Comparison of ENCODE assay signal across 1 cellular context in the genomic region with DNA sequence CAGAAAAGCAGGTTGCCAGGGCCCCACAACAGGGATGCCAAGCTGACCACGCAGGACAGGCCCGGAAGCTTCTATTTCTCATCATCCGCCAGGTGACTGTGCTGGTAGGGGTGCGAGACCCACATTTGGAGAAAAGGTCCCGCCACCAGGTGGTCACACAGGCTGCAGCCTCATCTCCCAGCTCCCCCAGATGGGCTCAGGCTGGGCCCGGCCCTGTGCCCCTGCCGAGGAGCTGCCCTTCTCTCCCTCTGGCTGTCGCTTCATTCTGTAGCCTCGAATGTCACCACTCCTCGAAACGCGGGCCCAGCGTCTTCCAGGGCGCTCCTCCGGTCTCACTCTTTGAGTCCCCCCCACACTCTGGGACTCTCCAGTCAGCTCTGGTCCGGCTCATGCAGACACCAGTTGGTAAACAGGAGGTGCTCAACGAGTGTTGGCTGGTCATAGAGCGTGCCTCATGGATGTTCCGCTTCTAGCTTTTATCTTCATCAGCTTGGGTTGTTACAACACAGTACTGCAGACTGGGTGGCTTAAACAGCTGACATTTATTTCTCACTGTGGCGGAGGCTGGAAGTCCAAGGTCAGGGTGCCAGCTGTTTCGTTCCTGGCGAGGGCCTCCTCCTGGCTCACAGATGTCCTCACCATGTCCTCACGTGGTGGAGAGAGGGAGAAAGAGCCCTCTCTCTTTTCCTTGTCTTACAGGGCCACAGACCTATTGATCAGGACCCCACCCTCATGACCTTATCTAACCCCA.
TF ChIP-seq lines count a peak whose summit lies in the region.

No MANE protein-coding gene starts in this region.

TF ChIP-seq in HepG2, 621 proteins besides CTCF, POLR2A, EP300 and RAD21 (continued from another document):
- TF ChIP-seq ZNF609 (CRISPR knock-in tag; IDR thresholded peaks at IDR 0.05; ENCODE audit: borderline replicate concordance) (no peak), TEF (CRISPR knock-in tag; IDR thresholded peaks at IDR 0.05) (no peak), ZNF451 (CRISPR knock-in tag; IDR thresholded peaks at IDR 0.05) (no peak), NCOA2 (CRISPR knock-in tag; IDR thresholded peaks at IDR 0.05) (no peak), ZNF567 (CRISPR knock-in tag; IDR thresholded peaks at IDR 0.05; ENCODE audit: borderline replicate concordance) (no peak), ZC3H13 (CRISPR knock-in tag; IDR thresholded peaks at IDR 0.05) (no peak), KLF9 (CRISPR knock-in tag; IDR thresholded peaks at IDR 0.05; ENCODE audit: low read depth) (no peak), ZNF207 (IDR thresholded peaks at IDR 0.05; ENCODE audit: borderline replicate concordance) (no peak), MAFK (conservative IDR thresholded peaks at IDR 0.05 in 1 of 2, IDR thresholded peaks at IDR 0.05 in 1 of 2; ENCODE audit: low read length in 2 of 2) (no peak), MLLT10 (CRISPR knock-in tag; IDR thresholded peaks at IDR 0.05) (no peak), SRF (IDR thresholded peaks at IDR 0.05; ENCODE audit: low read depth, low read length) (no peak), ZUFSP (CRISPR knock-in tag; IDR thresholded peaks at IDR 0.05; ENCODE audit: borderline replicate concordance) (no peak), CCDC6 (CRISPR knock-in tag; IDR thresholded peaks at IDR 0.05) (no peak), REPIN1 (CRISPR knock-in tag; IDR thresholded peaks at IDR 0.05; ENCODE audit: borderline replicate concordance, low read depth) (no peak)
- TF ChIP-seq, protein P1, sequence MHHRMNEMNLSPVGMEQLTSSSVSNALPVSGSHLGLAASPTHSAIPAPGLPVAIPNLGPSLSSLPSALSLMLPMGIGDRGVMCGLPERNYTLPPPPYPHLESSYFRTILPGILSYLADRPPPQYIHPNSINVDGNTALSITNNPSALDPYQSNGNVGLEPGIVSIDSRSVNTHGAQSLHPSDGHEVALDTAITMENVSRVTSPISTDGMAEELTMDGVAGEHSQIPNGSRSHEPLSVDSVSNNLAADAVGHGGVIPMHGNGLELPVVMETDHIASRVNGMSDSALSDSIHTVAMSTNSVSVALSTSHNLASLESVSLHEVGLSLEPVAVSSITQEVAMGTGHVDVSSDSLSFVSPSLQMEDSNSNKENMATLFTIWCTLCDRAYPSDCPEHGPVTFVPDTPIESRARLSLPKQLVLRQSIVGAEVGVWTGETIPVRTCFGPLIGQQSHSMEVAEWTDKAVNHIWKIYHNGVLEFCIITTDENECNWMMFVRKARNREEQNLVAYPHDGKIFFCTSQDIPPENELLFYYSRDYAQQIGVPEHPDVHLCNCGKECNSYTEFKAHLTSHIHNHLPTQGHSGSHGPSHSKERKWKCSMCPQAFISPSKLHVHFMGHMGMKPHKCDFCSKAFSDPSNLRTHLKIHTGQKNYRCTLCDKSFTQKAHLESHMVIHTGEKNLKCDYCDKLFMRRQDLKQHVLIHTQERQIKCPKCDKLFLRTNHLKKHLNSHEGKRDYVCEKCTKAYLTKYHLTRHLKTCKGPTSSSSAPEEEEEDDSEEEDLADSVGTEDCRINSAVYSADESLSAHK (CRISPR knock-in tag; IDR thresholded peaks at IDR 0.05; ENCODE audit: borderline replicate concordance) = no peak
- TF ChIP-seq, protein P2, sequence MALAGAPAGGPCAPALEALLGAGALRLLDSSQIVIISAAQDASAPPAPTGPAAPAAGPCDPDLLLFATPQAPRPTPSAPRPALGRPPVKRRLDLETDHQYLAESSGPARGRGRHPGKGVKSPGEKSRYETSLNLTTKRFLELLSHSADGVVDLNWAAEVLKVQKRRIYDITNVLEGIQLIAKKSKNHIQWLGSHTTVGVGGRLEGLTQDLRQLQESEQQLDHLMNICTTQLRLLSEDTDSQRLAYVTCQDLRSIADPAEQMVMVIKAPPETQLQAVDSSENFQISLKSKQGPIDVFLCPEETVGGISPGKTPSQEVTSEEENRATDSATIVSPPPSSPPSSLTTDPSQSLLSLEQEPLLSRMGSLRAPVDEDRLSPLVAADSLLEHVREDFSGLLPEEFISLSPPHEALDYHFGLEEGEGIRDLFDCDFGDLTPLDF (CRISPR knock-in tag; IDR thresholded peaks at IDR 0.05) = no peak
- TF ChIP-seq, protein P3, sequence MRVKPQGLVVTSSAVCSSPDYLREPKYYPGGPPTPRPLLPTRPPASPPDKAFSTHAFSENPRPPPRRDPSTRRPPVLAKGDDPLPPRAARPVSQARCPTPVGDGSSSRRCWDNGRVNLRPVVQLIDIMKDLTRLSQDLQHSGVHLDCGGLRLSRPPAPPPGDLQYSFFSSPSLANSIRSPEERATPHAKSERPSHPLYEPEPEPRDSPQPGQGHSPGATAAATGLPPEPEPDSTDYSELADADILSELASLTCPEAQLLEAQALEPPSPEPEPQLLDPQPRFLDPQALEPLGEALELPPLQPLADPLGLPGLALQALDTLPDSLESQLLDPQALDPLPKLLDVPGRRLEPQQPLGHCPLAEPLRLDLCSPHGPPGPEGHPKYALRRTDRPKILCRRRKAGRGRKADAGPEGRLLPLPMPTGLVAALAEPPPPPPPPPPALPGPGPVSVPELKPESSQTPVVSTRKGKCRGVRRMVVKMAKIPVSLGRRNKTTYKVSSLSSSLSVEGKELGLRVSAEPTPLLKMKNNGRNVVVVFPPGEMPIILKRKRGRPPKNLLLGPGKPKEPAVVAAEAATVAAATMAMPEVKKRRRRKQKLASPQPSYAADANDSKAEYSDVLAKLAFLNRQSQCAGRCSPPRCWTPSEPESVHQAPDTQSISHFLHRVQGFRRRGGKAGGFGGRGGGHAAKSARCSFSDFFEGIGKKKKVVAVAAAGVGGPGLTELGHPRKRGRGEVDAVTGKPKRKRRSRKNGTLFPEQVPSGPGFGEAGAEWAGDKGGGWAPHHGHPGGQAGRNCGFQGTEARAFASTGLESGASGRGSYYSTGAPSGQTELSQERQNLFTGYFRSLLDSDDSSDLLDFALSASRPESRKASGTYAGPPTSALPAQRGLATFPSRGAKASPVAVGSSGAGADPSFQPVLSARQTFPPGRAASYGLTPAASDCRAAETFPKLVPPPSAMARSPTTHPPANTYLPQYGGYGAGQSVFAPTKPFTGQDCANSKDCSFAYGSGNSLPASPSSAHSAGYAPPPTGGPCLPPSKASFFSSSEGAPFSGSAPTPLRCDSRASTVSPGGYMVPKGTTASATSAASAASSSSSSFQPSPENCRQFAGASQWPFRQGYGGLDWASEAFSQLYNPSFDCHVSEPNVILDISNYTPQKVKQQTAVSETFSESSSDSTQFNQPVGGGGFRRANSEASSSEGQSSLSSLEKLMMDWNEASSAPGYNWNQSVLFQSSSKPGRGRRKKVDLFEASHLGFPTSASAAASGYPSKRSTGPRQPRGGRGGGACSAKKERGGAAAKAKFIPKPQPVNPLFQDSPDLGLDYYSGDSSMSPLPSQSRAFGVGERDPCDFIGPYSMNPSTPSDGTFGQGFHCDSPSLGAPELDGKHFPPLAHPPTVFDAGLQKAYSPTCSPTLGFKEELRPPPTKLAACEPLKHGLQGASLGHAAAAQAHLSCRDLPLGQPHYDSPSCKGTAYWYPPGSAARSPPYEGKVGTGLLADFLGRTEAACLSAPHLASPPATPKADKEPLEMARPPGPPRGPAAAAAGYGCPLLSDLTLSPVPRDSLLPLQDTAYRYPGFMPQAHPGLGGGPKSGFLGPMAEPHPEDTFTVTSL (CRISPR knock-in tag; IDR thresholded peaks at IDR 0.05; ENCODE audit: borderline replicate concordance) = no peak
